Comparison of ENCODE assay signal across 8 cellular contexts in the genomic region with DNA sequence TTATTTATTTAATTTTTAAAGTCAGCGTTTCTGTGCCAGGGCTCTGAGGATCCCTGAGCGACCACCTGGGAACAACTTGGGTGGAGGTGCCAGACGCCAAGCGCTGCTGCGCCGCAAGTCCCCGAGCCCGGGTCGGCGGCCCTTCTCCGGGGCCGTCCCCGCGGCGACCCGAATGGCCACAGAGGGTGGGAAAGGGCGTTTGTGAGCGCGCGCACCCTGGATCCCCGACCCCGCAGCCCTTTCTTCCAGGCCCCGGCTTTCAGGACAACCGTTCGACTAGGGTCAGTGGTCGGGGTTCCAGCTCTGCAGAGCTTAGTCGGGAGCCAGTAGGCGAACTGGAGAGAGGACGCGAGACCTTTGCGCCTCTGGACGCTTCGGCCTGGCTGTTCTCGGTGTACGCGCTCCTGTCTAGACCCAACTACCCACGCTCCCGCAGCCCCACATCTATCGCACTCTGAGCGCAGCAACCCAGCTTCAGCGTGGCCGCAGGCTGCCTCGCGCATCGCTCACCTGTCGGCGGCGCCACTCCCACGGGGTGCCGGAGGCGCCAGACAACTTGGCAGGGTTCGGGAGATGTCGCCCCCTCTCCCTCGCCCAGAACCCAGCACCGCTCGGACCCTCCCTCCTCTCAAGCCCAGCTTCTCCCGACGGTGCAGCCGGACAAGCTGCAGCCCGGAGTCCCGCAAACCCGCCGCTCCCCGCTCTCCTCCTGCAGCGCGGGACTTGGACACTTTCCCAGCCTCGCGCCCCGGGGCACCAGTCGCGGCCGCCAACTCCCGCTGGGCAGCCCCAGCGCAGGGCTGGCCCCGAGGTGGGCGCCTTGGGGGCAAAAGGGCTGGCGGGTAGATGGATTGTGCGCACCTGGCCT. TPM values are rescaled to one million over a fixed set of nuclear protein-coding genes. Genes with fewer than 3 reads are reported as not detected.
DNase-seq lines count a peak whose midpoint lies in the region; ATAC-seq and TF ChIP-seq lines count a peak whose summit lies in the region.

No MANE protein-coding gene starts in this region.

- H3K27ac Mint-ChIP-seq in MCF 10A (ENCODE audit: low read depth, unreplicated experiment), result no peak overlapping the region

- BruUV-seq in MCF 10A (replicated peaks; lab: Mats Ljungman, UMichigan), result no TSS peak

- no peaks in the 10 kb centered on the region for H3K9me3 Mint-ChIP-seq in MCF 10A (ENCODE audit: unreplicated experiment)

- no peaks in the 10 kb centered on the region for H3K36me3 ChIP-seq in upper lobe of right lung

- ATAC-seq in upper lobe of right lung (peak; percentile 35), HG03565 (IDR thresholded peaks at IDR 0.05; ENCODE audit: unreplicated experiment) (no peak), GM19463 (IDR thresholded peaks at IDR 0.05; ENCODE audit: unreplicated experiment) (no peak)

- peak overlapping the region; percentile 46 for H3K4me3 ChIP-seq in upper lobe of right lung

- H3K9me3 ChIP-seq in upper lobe of right lung, result no peaks in the 10 kb centered on the region

- no peak overlapping the region for H3K27ac ChIP-seq in upper lobe of right lung

- peaks cover 26% of the 10 kb centered on the region for H3K4me1 ChIP-seq in upper lobe of right lung

- DNase-seq in NCI-H510A treated with DMSO at 0.1 percent for 48 hours (lab: John Stamatoyannopoulos, UW), result peak; percentile 56
- no peak for DNase-seq in NCI-H510A (lab: John Stamatoyannopoulos, UW)
- DNase-seq in MCF 10A (ENCODE audit: unreplicated experiment), result peak; percentile 7
- DNase-seq in left kidney (ENCODE audit: low read depth, low spot score), result peak; percentile 80
- peak; percentile 65 for DNase-seq in upper lobe of right lung
- no peak for DNase-seq in HCEC 1CT

- H3K4me3 Mint-ChIP-seq in MCF 10A (ENCODE audit: unreplicated experiment), result peak overlapping the region; percentile 55

- H3K27me3 ChIP-seq in upper lobe of right lung, result peaks cover 51% of the 10 kb centered on the region

- peaks cover 7% of the 10 kb centered on the region for H3K4me1 Mint-ChIP-seq in MCF 10A (ENCODE audit: insufficient read depth, unreplicated experiment)

- POLR2A ChIA-PET in MCF 10A (lab: Yijun Ruan, JAX), result no interaction called here

- intact Hi-C loops in MCF 10A (cut with micrococcal nuclease) (no loop called here), upper lobe of right lung (cut with DNase I) (no loop called here)

- CTCF ChIA-PET in MCF 10A (lab: Yijun Ruan, JAX), result interaction anchor here (0.8 to 1.2 kb wide), 4 partner anchors 10 to 116 kb away, joined by 3 to 4 read pairs (median 3); no protein-coding TSS in a partner anchor

- TF ChIP-seq CTCF in MCF 10A (IDR thresholded peaks at IDR 0.05; ENCODE audit: unreplicated experiment), result no peak
- TF ChIP-seq CTCF in upper lobe of right lung (IDR thresholded peaks at IDR 0.05), result no peak

- H3K27me3 Mint-ChIP-seq in MCF 10A (ENCODE audit: insufficient read depth, unreplicated experiment), result peaks cover 26% of the 10 kb centered on the region

- H3K36me3 Mint-ChIP-seq in MCF 10A (ENCODE audit: insufficient read depth, unreplicated experiment), result no peaks in the 10 kb centered on the region

RNA-seq across cellular contexts. Expression of gene LYPD1, which starts 0.8 kb away (rescaled TPM):
- total RNA-seq in MCF 10A (2022), result not detected in 2 replicates
- 1.2 TPM for total RNA-seq in upper lobe of right lung

Comparison
In these comparisons a context has a peak if more than half of its experiments do, and no peak if none do; other contexts are left out.
1. DNase-seq: peak in NCI-H510A treated with DMSO at 0.1 percent for 48 hours (single experiment), MCF 10A (single experiment), left kidney (single experiment) and upper lobe of right lung (single experiment); none in NCI-H510A (single experiment) and HCEC 1CT (single experiment).